In genomic region chr16:79593074-79593531, GRCh38 we compare ENCODE assay signal across 10 cellular contexts. TPM values are rescaled to one million over a fixed set of nuclear protein-coding genes. Genes with fewer than 3 reads are reported as not detected.
DNase-seq lines count a peak whose midpoint lies in the region; ATAC-seq and TF ChIP-seq lines count a peak whose summit lies in the region.
"Had no signal": no experiment of that assay in that cellular context is flagged by ENCODE, and none has a peak within 500 bp of the region (broad histone marks: within the 10 kb centered on the region; RNA-seq: fewer than 3 reads in every experiment).

No MANE protein-coding gene starts in this region.

- H3K4me1 Mint-ChIP-seq in T-helper 1 cell treated with Interleukin-12 subunit alpha and Interleukin-12 subunit beta and Interleukin-4 antibody, amounts not matched to agents 30 μg/mL and 1 μg/mL, for 36 hours (ENCODE audit: low read depth) = peaks cover 30% of the 10 kb centered on the region

- no peak overlapping the region for H3K4me3 ChIP-seq in testis

- no peaks in the 10 kb centered on the region for H3K9me3 ChIP-seq in testis

- no peak for TF ChIP-seq POLR2A in testis (IDR thresholded peaks at IDR 0.05)

- no peak overlapping the region for H3K4me3 Mint-ChIP-seq in T-helper 1 cell treated with Interleukin-12 subunit alpha and Interleukin-12 subunit beta and Interleukin-4 antibody, amounts not matched to agents 30 μg/mL and 1 μg/mL, for 36 hours

- no peaks in the 10 kb centered on the region for H3K36me3 ChIP-seq in testis (ENCODE audit: low read depth, missing control alignments)

- peaks cover 24% of the 10 kb centered on the region for H3K27me3 Mint-ChIP-seq in T-helper 1 cell treated with Interleukin-12 subunit alpha and Interleukin-12 subunit beta and Interleukin-4 antibody, amounts not matched to agents 30 μg/mL and 1 μg/mL, for 36 hours (ENCODE audit: low read depth)

- 69 to 77% methylated on average over 7 of the region's 7 CpGs for WGBS in testis, 2 donors

- no peaks in the 10 kb centered on the region for H3K9me3 Mint-ChIP-seq in T-helper 1 cell treated with Interleukin-12 subunit alpha and Interleukin-12 subunit beta and Interleukin-4 antibody, amounts not matched to agents 30 μg/mL and 1 μg/mL, for 36 hours

- peak overlapping the region; percentile 64 to 92 for H3K27ac ChIP-seq in testis

- peaks cover 38% of the 10 kb centered on the region for H3K36me3 Mint-ChIP-seq in T-helper 1 cell treated with Interleukin-12 subunit alpha and Interleukin-12 subunit beta and Interleukin-4 antibody, amounts not matched to agents 30 μg/mL and 1 μg/mL, for 36 hours (ENCODE audit: low read depth)

- no peak for TF ChIP-seq CTCF in testis (IDR thresholded peaks at IDR 0.05)

- H3K4me1 ChIP-seq in testis = peaks cover 18% of the 10 kb centered on the region

- DNase-seq in T-helper 1 cell (no peak), dermis microvascular lymphatic vessel endothelial cell (ENCODE audit: low read depth in 2 of 2) (peak; percentile 14 to 40), lung microvascular endothelial cell (ENCODE audit: low read depth in 2 of 2) (peak; percentile 12 to 43), testis (peak; percentile 25), iPS-NIHi11 (ENCODE audit: low spot score) (no peak), NCI-H345 treated with DMSO at 0.1 percent for 48 hours (lab: John Stamatoyannopoulos, UW; ENCODE audit: unreplicated experiment) (no peak)
- DNase-seq: GF-D8 had no signal

- no peaks in the 10 kb centered on the region for H3K27me3 ChIP-seq in testis

- peak overlapping the region; percentile 1 for H3K27ac Mint-ChIP-seq in T-helper 1 cell treated with Interleukin-12 subunit alpha and Interleukin-12 subunit beta and Interleukin-4 antibody, amounts not matched to agents 30 μg/mL and 1 μg/mL, for 36 hours

- intact Hi-C loops in testis (cut with DNase I; ENCODE audit: low total_unique reads) = no loop called here

- ATAC-seq in HG02970 (IDR thresholded peaks at IDR 0.05; ENCODE audit: low FRiP score, unreplicated experiment) = no peak
- ATAC-seq: activated CD4-positive, CD25-positive, alpha-beta regulatory T cell treated with anti-CD3 and anti-CD28 coated beads, Interleukin-2, amount 50 U/mL, for 24 hours had no signal

RNA-seq across cellular contexts. Expression of gene MAF, which starts 7.4 kb away (rescaled TPM):
- 39.0 and 124 TPM in 2 replicates for total RNA-seq in dermis microvascular lymphatic vessel endothelial cell
- total RNA-seq in lung microvascular endothelial cell = 23.8 and 70.0 TPM in 2 replicates
- 100 to 1,000 TPM in 1 of 2 donors, 10 to 100 TPM in 1; 84.6 to 112 TPM for total RNA-seq in testis
- 22.0 TPM for polyA plus RNA-seq in testis (ENCODE audit: insufficient read depth, low read depth, low replicate concordance)

Comparison
In these comparisons a context has a peak if more than half of its experiments do, and no peak if none do; other contexts are left out.
1. DNase-seq: peak in dermis microvascular lymphatic vessel endothelial cell (2 of 2), lung microvascular endothelial cell (2 of 2) and testis (single experiment); none in T-helper 1 cell (0 of 5), iPS-NIHi11 (single experiment) and NCI-H345 treated with DMSO at 0.1 percent for 48 hours (single experiment).